8 cellular contexts compared by ENCODE assay signal in the genomic region with DNA sequence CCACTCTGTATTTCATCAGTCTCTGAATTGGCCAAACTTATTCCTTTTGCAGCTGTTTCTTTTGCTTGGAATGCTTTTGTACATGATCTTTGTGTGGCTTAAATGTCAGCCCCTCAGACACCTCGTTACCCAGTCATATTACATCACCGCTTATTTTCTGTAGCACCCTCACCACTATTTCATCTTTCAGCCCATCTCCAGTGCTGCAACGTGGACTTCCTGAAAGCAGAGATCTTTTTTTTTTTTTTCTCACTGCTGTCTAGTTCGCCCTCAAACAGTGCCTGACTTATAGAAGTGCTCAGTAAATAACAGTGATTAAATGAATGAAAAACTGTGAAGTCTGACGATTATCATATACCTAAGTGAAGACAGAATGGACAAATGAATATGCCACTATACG. TPM values are rescaled to one million over a fixed set of nuclear protein-coding genes. Genes with fewer than 3 reads are reported as not detected.
A peak's percentile ranks its signal among the peaks of the same experiment; 100 is the strongest.
DNase-seq lines count a peak whose midpoint lies in the region; TF ChIP-seq lines count a peak whose summit lies in the region.

No MANE protein-coding gene starts in this region.

- TF ChIP-seq CTCF in BJ (IDR thresholded peaks at IDR 0.05; ENCODE audit: insufficient read depth, low read depth, low read length) (no peak), MCF 10A (IDR thresholded peaks at IDR 0.05; ENCODE audit: unreplicated experiment) (no peak)

- POLR2A ChIA-PET in BJ (lab: Charles Lee) (interaction anchor here (0.6 kb wide), 1 partner anchor 117 kb away, joined by 5 read pairs; no protein-coding TSS in a partner anchor), MCF 10A (lab: Yijun Ruan, JAX) (interaction anchor here (0.6 to 12.0 kb wide), 12 partner anchors 8 to 155 kb away, joined by 3 to 188 read pairs (median 7); partner anchors contain the start of genes ANKHD1, EIF4EBP3, HARS1 and HARS2)

- H3K27ac ChIP-seq in KOPT-K1 (ENCODE audit: low read depth, low read length, poor library complexity, severe bottlenecking): peak overlapping the region; percentile 67
- H3K27ac ChIP-seq in muscle layer of colon (ENCODE audit: low read depth, low read length): peak overlapping the region; percentile 94

- intact Hi-C loops in MCF 10A (cut with micrococcal nuclease): loop anchor here (5.0 kb wide), 1 partner anchor 161 kb away; no protein-coding TSS in a partner anchor

- H3K4me1 ChIP-seq in muscle layer of colon (ENCODE audit: insufficient read depth, low read length): peaks cover 20% of the 10 kb centered on the region

- CTCF ChIA-PET in BJ (lab: Yijun Ruan, JAX): interaction anchor here (2.1 kb wide), 1 partner anchor 9 kb away, joined by 9 read pairs; the partner anchor contains the start of gene EIF4EBP3
- CTCF ChIA-PET in MCF 10A (lab: Yijun Ruan, JAX): interaction anchor here (0.8 to 4.5 kb wide), 3 partner anchors 9 to 41 kb away, joined by 3 to 27 read pairs (median 3); partner anchors contain the start of gene EIF4EBP3

- H3K36me3 Mint-ChIP-seq in MCF 10A (ENCODE audit: insufficient read depth, unreplicated experiment): peaks cover 42% of the 10 kb centered on the region

- peaks cover 38% of the 10 kb centered on the region for H3K4me1 Mint-ChIP-seq in MCF 10A (ENCODE audit: insufficient read depth, unreplicated experiment)

- no peaks in the 10 kb centered on the region for H3K27me3 Mint-ChIP-seq in MCF 10A (ENCODE audit: insufficient read depth, unreplicated experiment)

- H3K4me3 ChIP-seq in BJ (ENCODE audit: low read depth, low read length) (peak overlapping the region; percentile 90), muscle layer of colon (ENCODE audit: low read depth in 1 of 2, low read length in 2 of 2) (peak overlapping the region; percentile 76 to 98)

- peaks cover 7% of the 10 kb centered on the region for H3K36me3 ChIP-seq in BJ (ENCODE audit: control insufficient read depth, insufficient read depth, low read length)
- H3K36me3 ChIP-seq in KOPT-K1 (ENCODE audit: insufficient read depth, low read length): peaks cover 31% of the 10 kb centered on the region
- H3K36me3 ChIP-seq in muscle layer of colon (ENCODE audit: insufficient read depth, low read length): peaks cover 20% of the 10 kb centered on the region

- no peak for DNase-seq in BJ (ENCODE audit: low read depth)
- no peak for DNase-seq in MCF 10A (ENCODE audit: unreplicated experiment)
- DNase-seq in NCI-H128 (lab: John Stamatoyannopoulos, UW; ENCODE audit: unreplicated experiment): no peak
- no peak for DNase-seq in NCI-H748 (lab: John Stamatoyannopoulos, UW; ENCODE audit: unreplicated experiment)
- no peak for DNase-seq in GOT3 (lab: John Stamatoyannopoulos, UW)
- no peak for DNase-seq in NCI-H1105 treated with DMSO at 0.1 percent for 48 hours (lab: John Stamatoyannopoulos, UW)

- peak overlapping the region; percentile 87 for H3K4me3 Mint-ChIP-seq in MCF 10A (ENCODE audit: unreplicated experiment)

- H3K9ac ChIP-seq in muscle layer of colon (ENCODE audit: low read length): peak overlapping the region; percentile 73

- H3K27me3 ChIP-seq in BJ (ENCODE audit: control insufficient read depth, insufficient read depth, low read length): no peaks in the 10 kb centered on the region
- no peaks in the 10 kb centered on the region for H3K27me3 ChIP-seq in muscle layer of colon (ENCODE audit: control insufficient read depth in 1 of 2, insufficient read depth in 2 of 2, low read length in 2 of 2)

- no peaks in the 10 kb centered on the region for H3K9me3 Mint-ChIP-seq in MCF 10A (ENCODE audit: unreplicated experiment)

- H3K9me3 ChIP-seq in KOPT-K1 (ENCODE audit: insufficient read depth, low read length, poor library complexity, severe bottlenecking) (no peaks in the 10 kb centered on the region), muscle layer of colon (ENCODE audit: low read length) (no peaks in the 10 kb centered on the region)

- H3K27ac Mint-ChIP-seq in MCF 10A (ENCODE audit: low read depth, unreplicated experiment): peak overlapping the region; percentile 91

- BruUV-seq in MCF 10A (replicated peaks; lab: Mats Ljungman, UMichigan): TSS peak; percentile 68

RNA-seq across cellular contexts. Expression of gene SRA1, which starts 0.8 kb away (rescaled TPM):
- polyA plus RNA-seq in BJ (2011; rRNA removed): 46.2 and 51.1 TPM in 2 replicates
- polyA minus RNA-seq in BJ (2011; rRNA and poly(A)+ RNA removed): 17.7 and 21.4 TPM in 2 replicates
- 105 and 107 TPM in 2 replicates for total RNA-seq in MCF 10A (2022)

RNA-seq across cellular contexts. Expression of gene APBB3, which starts 8.0 kb away (rescaled TPM):
- polyA plus RNA-seq in BJ (2011; rRNA removed): 15.2 and 24.3 TPM in 2 replicates
- 10.9 and 20.7 TPM in 2 replicates for polyA minus RNA-seq in BJ (2011; rRNA and poly(A)+ RNA removed)
- 22.7 and 28.1 TPM in 2 replicates for total RNA-seq in MCF 10A (2022)

RNA-seq across cellular contexts. Expression of gene SLC35A4, which starts 8.2 kb away (rescaled TPM):
- polyA plus RNA-seq in BJ (2011; rRNA removed): 70.2 and 101 TPM in 2 replicates
- polyA minus RNA-seq in BJ (2011; rRNA and poly(A)+ RNA removed): 35.7 and 51.1 TPM in 2 replicates
- 84.0 and 119 TPM in 2 replicates for total RNA-seq in MCF 10A (2022)

RNA-seq across cellular contexts. Expression of gene EIF4EBP3, which starts 9.0 kb away (rescaled TPM):
- polyA plus RNA-seq in BJ (2011; rRNA removed): 5.5 and 7.9 TPM in 2 replicates
- polyA minus RNA-seq in BJ (2011; rRNA and poly(A)+ RNA removed): 1.9 and 3.4 TPM in 2 replicates
- 25.3 and 35.3 TPM in 2 replicates for total RNA-seq in MCF 10A (2022)
